In genomic region chr1:17189632-17190525, GRCh38 we compare ENCODE assay signal across 11 cellular contexts. TPM values are rescaled to one million over a fixed set of nuclear protein-coding genes. Genes with fewer than 3 reads are reported as not detected.
A peak's percentile ranks its signal among the peaks of the same experiment; 100 is the strongest.
DNase-seq lines count a peak whose midpoint lies in the region; ATAC-seq and TF ChIP-seq lines count a peak whose summit lies in the region.
"Had no signal": no experiment of that assay in that cellular context is flagged by ENCODE, and none has a peak within 500 bp of the region (broad histone marks: within the 10 kb centered on the region; RNA-seq: fewer than 3 reads in every experiment).

No MANE protein-coding gene starts in this region.

- ATAC-seq in HG03378 (IDR thresholded peaks at IDR 0.05; ENCODE audit: unreplicated experiment): no peak

- TF ChIP-seq CTCF in astrocyte of the cerebellum (IDR thresholded peaks at IDR 0.05; ENCODE audit: low read depth, low read length, missing control alignments): no peak

- no peak overlapping the region for H3K4me3 ChIP-seq in astrocyte of the cerebellum (ENCODE audit: low read depth, low read length)
- H3K4me3 ChIP-seq: suprapubic skin had no signal

- peak; percentile 82 for DNase-seq in HS-5 (ENCODE audit: low read depth)
- DNase-seq in astrocyte of the cerebellum (ENCODE audit: low read depth): peak; percentile 93
- DNase-seq in iris pigment epithelial cell (ENCODE audit: low read depth): peak; percentile 94
- peak; percentile 63 for DNase-seq in ureter (ENCODE audit: low spot score)
- DNase-seq in GDM1 (lab: John Stamatoyannopoulos, UW): no peak
- DNase-seq in NCI-H1694 treated with DMSO at 0.1 percent for 48 hours (lab: John Stamatoyannopoulos, UW): no peak
- DNase-seq: activated T-cell treated with anti-CD3 and anti-CD28 coated beads, Interleukin-2, amount 50 U/mL, for 1 hour; NCI-H1930; stimulated activated CD4-positive, alpha-beta T cell treated with anti-CD3 and anti-CD28 coated beads, Interleukin-2, amount 100 ng/mL, for 24 hours had no signal

- in situ Hi-C loops in astrocyte of the cerebellum (cut with HindIII; ENCODE audit: low sequenced_read_pairs): no loop called here

RNA-seq across cellular contexts. Expression of gene PADI1, which starts 15.0 kb away (rescaled TPM):
- total RNA-seq in ureter: 0.86 TPM

RNA-seq across cellular contexts. Expression of gene PADI3, which starts 59.0 kb away (rescaled TPM):
- 65.3 TPM for total RNA-seq in ureter

Comparison
In these comparisons a context has a peak if more than half of its experiments do, and no peak if none do; other contexts are left out.
1. DNase-seq: peak in HS-5 (single experiment), astrocyte of the cerebellum (single experiment), iris pigment epithelial cell (single experiment) and ureter (single experiment); none in GDM1 (single experiment) and NCI-H1694 treated with DMSO at 0.1 percent for 48 hours (single experiment).